4 cellular contexts compared by ENCODE assay signal in the genomic region with DNA sequence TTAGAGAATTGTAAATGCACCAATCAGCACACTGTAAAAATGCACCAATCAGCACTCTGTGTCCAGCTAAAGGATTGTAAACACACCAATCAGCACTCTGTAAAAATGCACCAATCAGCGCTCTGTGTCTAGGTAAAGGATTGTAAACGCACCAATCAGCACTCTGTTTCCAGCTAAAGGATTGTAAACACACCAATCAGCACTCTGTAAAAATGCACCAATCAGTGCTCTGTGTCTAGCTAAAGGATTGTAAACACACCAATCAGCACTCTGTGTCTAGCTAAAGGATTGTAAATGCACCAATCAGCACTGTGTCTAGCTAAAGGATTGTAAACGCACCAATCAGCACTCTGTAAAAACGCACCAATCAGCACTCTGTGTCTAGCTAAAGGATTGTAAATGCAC. TPM values are rescaled to one million over a fixed set of nuclear protein-coding genes. Genes with fewer than 3 reads are reported as not detected.
DNase-seq lines count a peak whose midpoint lies in the region; ATAC-seq, FAIRE-seq and TF ChIP-seq lines count a peak whose summit lies in the region.
"Not testable (repeated sequence)": the region's sequence is repeated elsewhere in the genome, so short reads cannot be mapped to it uniquely, and the experiment has no call there.

No MANE protein-coding gene starts in this region.

- H3K4me1 ChIP-seq in HCT116 (ENCODE audit: control insufficient read depth in 1 of 2, insufficient read depth in 2 of 2, low read length in 2 of 2): peaks cover 7 to 18% of the 10 kb centered on the region in 2 experiments
- H3K4me1 ChIP-seq in K562 (replicated peaks in 1 of 2; ENCODE audit: control insufficient read depth in 2 of 2, insufficient read depth in 2 of 2, low read length in 2 of 2); testis: not testable (repeated sequence)

- H3K9ac ChIP-seq in HCT116 (ENCODE audit: low read length); K562 (ENCODE audit: insufficient read depth in 1 of 2, low read depth in 2 of 2, low read length in 2 of 2): not testable (repeated sequence)

- not testable (repeated sequence) for H3K4me3 ChIP-seq in HCT116 (replicated peaks in 1 of 2; ENCODE audit: low read depth in 1 of 2, low read length in 2 of 2); K562; testis

- H3K4me1 Mint-ChIP-seq in T-helper 17 cell: not testable (repeated sequence)

- H3K9me3 ChIP-seq in HCT116 (ENCODE audit: control insufficient read depth in 1 of 2, insufficient read depth in 1 of 2, low read depth in 1 of 2, low read length in 2 of 2); T-helper 17 cell (ENCODE audit: control insufficient read depth, low read length, poor library complexity, severe bottlenecking); K562 (replicated peaks; ENCODE audit: control insufficient read depth, insufficient read depth, low read depth, low read length); testis: not testable (repeated sequence)

- 94% methylated on average over 4 of the region's 4 CpGs for WGBS in K562 (ENCODE audit: insufficient coverage, low coverage, missing lambda C conversion rate)
- WGBS in testis, 2 donors: 83 to 94% methylated on average over 4 of the region's 4 CpGs

- intact Hi-C loops in HCT116 (cut with micrococcal nuclease); K562 (cut with micrococcal nuclease); testis (cut with DNase I; ENCODE audit: low total_unique reads): not testable (repeated sequence)

- BruUV-seq in HCT116 (replicated peaks; lab: Mats Ljungman, UMichigan); K562 (replicated peaks; lab: Mats Ljungman, UMichigan): not testable (repeated sequence)

- H3K27ac Mint-ChIP-seq in T-helper 17 cell: peak overlapping the region; percentile 69

- DNase-seq in HCT116 (ENCODE audit: low read depth, low spot score); T-helper 17 cell; K562 (ENCODE audit: extremely low read depth in 1 of 4, low spot score in 3 of 4): not testable (repeated sequence)
- DNase-seq in testis: peak; percentile 27

- not testable (repeated sequence) for FAIRE-seq in K562 (lab: Jason Lieb, UNC)

- POLR2A ChIA-PET in HCT116 (lab: Charles Lee) (interaction anchor here (0.9 kb wide), 1 partner anchor 12 kb away, joined by 3 read pairs; a partner anchor contains a TSS), K562 (lab: Yijun Ruan, JAX) (interaction anchor here (1.3 to 8.1 kb wide), 3 partner anchors 12 to 59 kb away, joined by 3 to 112 read pairs (median 4); a partner anchor contains a TSS)

- RAD21 ChIA-PET in HCT116 (lab: Charles Lee; ENCODE audit: low non-redundant PET in 1 of 2, low total read pairs in 2 of 2, uncharacterized antibody in 2 of 2, unreplicated experiment in 2 of 2): not testable (repeated sequence)

- H3K36me3 Mint-ChIP-seq in T-helper 17 cell (ENCODE audit: low read depth): not testable (repeated sequence)

- not testable (repeated sequence) for ATAC-seq in HCT116, T-helper 17 cell, K562

- CTCF ChIA-PET in HCT116 (lab: Charles Lee); K562 (lab: Yijun Ruan, JAX; ENCODE audit: low intra/inter-chr PET ratio): not testable (repeated sequence)

- not testable (repeated sequence) for TF ChIP-seq EP300 in K562 (IDR thresholded peaks at IDR 0.05; ENCODE audit: low read length)

- H3K36me3 ChIP-seq in HCT116 (ENCODE audit: control insufficient read depth in 1 of 2, insufficient read depth in 2 of 2, low read length in 2 of 2); testis (ENCODE audit: low read depth, missing control alignments): not testable (repeated sequence)
- peaks cover 12% of the 10 kb centered on the region; the same call in 1 of the 3 replicates for H3K36me3 ChIP-seq in K562 (ENCODE audit: control insufficient read depth, insufficient read depth, low read length)

- H4K20me1 ChIP-seq in HCT116 (ENCODE audit: insufficient read depth); K562 (replicated peaks; ENCODE audit: control insufficient read depth, insufficient read depth, low read length): not testable (repeated sequence)

- H3K4me3 Mint-ChIP-seq in T-helper 17 cell: not testable (repeated sequence)

- TF ChIP-seq RAD21 in HCT116 (IDR thresholded peaks at IDR 0.05; ENCODE audit: low read depth); K562 (CRISPR knock-in tag; conservative IDR thresholded peaks at IDR 0.05 in 1 of 2, IDR thresholded peaks at IDR 0.05 in 1 of 2): not testable (repeated sequence)

- not testable (repeated sequence) for H3K4me2 ChIP-seq in HCT116 (ENCODE audit: low read length); K562 (ENCODE audit: insufficient read depth, low read length)

- TF ChIP-seq CTCF in HCT116 (IDR thresholded peaks at IDR 0.05 in 2 of 3, conservative IDR thresholded peaks at IDR 0.05 in 1 of 3; ENCODE audit: borderline replicate concordance in 1 of 3, insufficient read depth in 1 of 3, low read depth in 2 of 3, low read length in 2 of 3); K562 (IDR thresholded peaks at IDR 0.05 in 2 of 3, conservative IDR thresholded peaks at IDR 0.05 in 1 of 3; ENCODE audit: insufficient read depth in 2 of 3, low read depth in 1 of 3, low read length in 3 of 3); testis (IDR thresholded peaks at IDR 0.05): not testable (repeated sequence)

- not testable (repeated sequence) for H3K27ac ChIP-seq in HCT116 (ENCODE audit: low read depth, low read length); K562 (ENCODE audit: extremely low read depth, low read depth, low read length); testis

- in situ Hi-C loops in K562 (cut with MboI): not testable (repeated sequence)

- H3K9me2 ChIP-seq in HCT116 (ENCODE audit: insufficient read depth): not testable (repeated sequence)

- not testable (repeated sequence) for H2AFZ ChIP-seq in HCT116 (ENCODE audit: low read depth, low read length, poor library complexity, severe bottlenecking); K562 (ENCODE audit: low read depth, low read length)

- not testable (repeated sequence) for H3K9me1 ChIP-seq in K562 (ENCODE audit: control insufficient read depth, insufficient read depth, low read length)

- H3K79me2 ChIP-seq in HCT116 (ENCODE audit: insufficient read depth, low read length); K562 (ENCODE audit: control insufficient read depth, insufficient read depth, low read length): not testable (repeated sequence)

- not testable (repeated sequence) for H3K27me3 ChIP-seq in HCT116 (ENCODE audit: insufficient read depth, low read length); K562 (ENCODE audit: control insufficient read depth in 2 of 2, insufficient read depth in 2 of 2, low read length in 2 of 2); testis

- not testable (repeated sequence) for TF ChIP-seq POLR2A in HCT116 (IDR thresholded peaks at IDR 0.05; ENCODE audit: borderline replicate concordance, extremely low read depth, insufficient read depth, insufficient read length); K562 (conservative IDR thresholded peaks at IDR 0.05); testis (IDR thresholded peaks at IDR 0.05)

- H3K27me3 Mint-ChIP-seq in T-helper 17 cell: not testable (repeated sequence)

RNA-seq across cellular contexts. Expression of a gene that starts 1.0 kb away (rescaled TPM):
- total RNA-seq in HCT116 (2021; ENCODE audit: unreplicated experiment): 1.2 TPM
- polyA plus RNA-seq in HCT116 (2012): 0.45 and 1.5 TPM in 2 replicates
- 1 to 10 TPM in 1 of 2 donors, under 1 TPM in 1; 0.86 to 1.5 TPM for total RNA-seq in T-helper 17 cell
- 11.2 and 18.1 TPM in 2 replicates for total RNA-seq in K562 (2011; cell fraction: chromatin; rRNA removed; ENCODE audit: low replicate concordance)
- total RNA-seq in K562 (2011; cell fraction: nucleolus; rRNA removed): 6.3 and 7.5 TPM in 2 replicates
- 12.2 and 23.7 TPM in 2 replicates for total RNA-seq in K562 (2011; cell fraction: nucleoplasm; rRNA removed)
- 3.9 and 5.6 TPM in 2 replicates for total RNA-seq in K562 (2014; rRNA removed)
- total RNA-seq in K562 (2014; rRNA removed; fragmentation: Illumina TruSeq; extraction: Trizol): 7.1 and 7.6 TPM in 2 replicates
- total RNA-seq in K562 (2015; rRNA removed; fragmentation: Illumina TruSeq; extraction: Trizol): 3.5 and 5.6 TPM in 2 replicates
- total RNA-seq in K562 (2021): 3.4 and 4.7 TPM in 2 replicates
- 10.5 and 11.1 TPM in 2 replicates for polyA plus RNA-seq in K562 (2011; rRNA removed)
- 2.8 and 6.0 TPM in 2 replicates for polyA plus RNA-seq in K562 (2011; cell fraction: cytosol; rRNA removed)
- 8.4 and 12.4 TPM in 2 replicates for polyA plus RNA-seq in K562 (2011; cell fraction: nucleus; rRNA removed)
- 4.4 and 7.8 TPM in 2 replicates for polyA plus RNA-seq in K562 (2012)
- 5.0 and 5.6 TPM in 2 replicates for polyA plus RNA-seq in K562 (2014; fragmentation: Illumina TruSeq; extraction: Trizol)
- polyA plus RNA-seq in K562 (2014; fragmentation: Nextera tagmentation; extraction: Ambion mirVana): 1 to 10 TPM; 5.2 to 7.1 TPM
- polyA plus RNA-seq in K562 (2014; rRNA removed): 4.7 and 10.9 TPM in 2 replicates
- 5.1 and 5.3 TPM in 2 replicates for polyA minus RNA-seq in K562 (2011; rRNA and poly(A)+ RNA removed)
- polyA minus RNA-seq in K562 (2011; cell fraction: cytosol; rRNA and poly(A)+ RNA removed): 2.7 and 3.0 TPM in 2 replicates
- polyA minus RNA-seq in K562 (2011; cell fraction: nucleus; rRNA and poly(A)+ RNA removed): 3.4 and 5.1 TPM in 2 replicates
- total RNA-seq in testis: 1 to 10 TPM; 3.0 to 5.6 TPM
- 5.9 TPM for polyA plus RNA-seq in testis (ENCODE audit: insufficient read depth, low read depth, low replicate concordance)

RNA-seq across cellular contexts. Expression of a gene that starts 12.6 kb away (rescaled TPM):
- total RNA-seq in HCT116 (2021; ENCODE audit: unreplicated experiment): 49.7 TPM
- polyA plus RNA-seq in HCT116 (2012): 64.4 and 73.8 TPM in 2 replicates
- total RNA-seq in T-helper 17 cell: 10 to 100 TPM; 13.7 to 15.8 TPM
- 99.2 and 293 TPM in 2 replicates for total RNA-seq in K562 (2011; cell fraction: chromatin; rRNA removed; ENCODE audit: low replicate concordance)
- total RNA-seq in K562 (2011; cell fraction: nucleolus; rRNA removed): 97.4 and 123 TPM in 2 replicates
- total RNA-seq in K562 (2011; cell fraction: nucleoplasm; rRNA removed): 210 and 247 TPM in 2 replicates
- 20.2 and 23.4 TPM in 2 replicates for total RNA-seq in K562 (2014; rRNA removed)
- 39.5 and 41.2 TPM in 2 replicates for total RNA-seq in K562 (2014; rRNA removed; fragmentation: Illumina TruSeq; extraction: Trizol)
- 28.5 and 31.9 TPM in 2 replicates for total RNA-seq in K562 (2015; rRNA removed; fragmentation: Illumina TruSeq; extraction: Trizol)
- 23.9 and 27.2 TPM in 2 replicates for total RNA-seq in K562 (2021)
- polyA plus RNA-seq in K562 (2011; rRNA removed): 149 and 177 TPM in 2 replicates
- polyA plus RNA-seq in K562 (2011; cell fraction: cytosol; rRNA removed): 21.1 and 78.8 TPM in 2 replicates
- polyA plus RNA-seq in K562 (2011; cell fraction: nucleus; rRNA removed): 36.0 and 74.0 TPM in 2 replicates
- 43.9 and 45.3 TPM in 2 replicates for polyA plus RNA-seq in K562 (2012)
- polyA plus RNA-seq in K562 (2014; fragmentation: Illumina TruSeq; extraction: Trizol): 24.6 and 30.3 TPM in 2 replicates
- 10 to 100 TPM; 21.0 to 28.6 TPM for polyA plus RNA-seq in K562 (2014; fragmentation: Nextera tagmentation; extraction: Ambion mirVana)
- 20.2 and 23.1 TPM in 2 replicates for polyA plus RNA-seq in K562 (2014; rRNA removed)
- 153 and 215 TPM in 2 replicates for polyA minus RNA-seq in K562 (2011; rRNA and poly(A)+ RNA removed)
- polyA minus RNA-seq in K562 (2011; cell fraction: cytosol; rRNA and poly(A)+ RNA removed): 47.5 and 48.9 TPM in 2 replicates
- polyA minus RNA-seq in K562 (2011; cell fraction: nucleus; rRNA and poly(A)+ RNA removed): 39.4 and 94.5 TPM in 2 replicates
- 10 to 100 TPM; 19.0 to 20.2 TPM for total RNA-seq in testis
- polyA plus RNA-seq in testis (ENCODE audit: insufficient read depth, low read depth, low replicate concordance): 28.1 TPM

RNA-seq across cellular contexts. Expression of a gene that starts 58.6 kb away (rescaled TPM):
- 25.4 TPM for total RNA-seq in HCT116 (2021; ENCODE audit: unreplicated experiment)
- polyA plus RNA-seq in HCT116 (2012): 10.6 and 13.8 TPM in 2 replicates
- 10 to 100 TPM; 41.3 to 50.5 TPM for total RNA-seq in T-helper 17 cell
- total RNA-seq in K562 (2011; cell fraction: chromatin; rRNA removed; ENCODE audit: low replicate concordance): 52.4 and 77.2 TPM in 2 replicates
- 34.7 and 34.9 TPM in 2 replicates for total RNA-seq in K562 (2011; cell fraction: nucleolus; rRNA removed)
- 43.2 and 55.2 TPM in 2 replicates for total RNA-seq in K562 (2011; cell fraction: nucleoplasm; rRNA removed)
- total RNA-seq in K562 (2014; rRNA removed): 43.1 and 52.8 TPM in 2 replicates
- 51.2 and 60.1 TPM in 2 replicates for total RNA-seq in K562 (2014; rRNA removed; fragmentation: Illumina TruSeq; extraction: Trizol)
- total RNA-seq in K562 (2015; rRNA removed; fragmentation: Illumina TruSeq; extraction: Trizol): 53.9 and 57.2 TPM in 2 replicates
- 44.9 and 48.8 TPM in 2 replicates for total RNA-seq in K562 (2021)
- polyA plus RNA-seq in K562 (2011; rRNA removed): 63.0 and 79.9 TPM in 2 replicates
- 35.8 and 44.3 TPM in 2 replicates for polyA plus RNA-seq in K562 (2011; cell fraction: cytosol; rRNA removed)
- 38.9 and 42.5 TPM in 2 replicates for polyA plus RNA-seq in K562 (2011; cell fraction: nucleus; rRNA removed)
- 32.6 and 42.6 TPM in 2 replicates for polyA plus RNA-seq in K562 (2012)
- 51.0 and 59.4 TPM in 2 replicates for polyA plus RNA-seq in K562 (2014; fragmentation: Illumina TruSeq; extraction: Trizol)
- 10 to 100 TPM; 33.5 to 75.3 TPM for polyA plus RNA-seq in K562 (2014; fragmentation: Nextera tagmentation; extraction: Ambion mirVana)
- 52.6 and 53.2 TPM in 2 replicates for polyA plus RNA-seq in K562 (2014; rRNA removed)
- 67.4 and 78.0 TPM in 2 replicates for polyA minus RNA-seq in K562 (2011; rRNA and poly(A)+ RNA removed)
- 22.3 and 34.4 TPM in 2 replicates for polyA minus RNA-seq in K562 (2011; cell fraction: cytosol; rRNA and poly(A)+ RNA removed)
- 32.2 and 57.6 TPM in 2 replicates for polyA minus RNA-seq in K562 (2011; cell fraction: nucleus; rRNA and poly(A)+ RNA removed)
- total RNA-seq in testis: 10 to 100 TPM; 57.6 to 66.4 TPM
- polyA plus RNA-seq in testis (ENCODE audit: insufficient read depth, low read depth, low replicate concordance): 35.7 TPM

RNA-seq across cellular contexts. Expression of a gene that starts 58.7 kb away (rescaled TPM):
- total RNA-seq in HCT116 (2021; ENCODE audit: unreplicated experiment) (17.5 TPM), T-helper 17 cell (10 to 100 TPM; 12.5 to 13.4 TPM), K562 (2014; rRNA removed) (3.2 and 4.2 TPM in 2 replicates), K562 (2014; rRNA removed; fragmentation: Illumina TruSeq; extraction: Trizol) (9.5 and 10.3 TPM in 2 replicates), K562 (2015; rRNA removed; fragmentation: Illumina TruSeq; extraction: Trizol) (8.8 and 9.2 TPM in 2 replicates), K562 (2021) (6.1 and 7.2 TPM in 2 replicates), testis (10 to 100 TPM; 28.7 to 42.0 TPM)
- polyA plus RNA-seq in HCT116 (2012): 13.0 and 15.8 TPM in 2 replicates
- total RNA-seq in K562 (2011; cell fraction: chromatin; rRNA removed; ENCODE audit: low replicate concordance): 7.2 and 16.9 TPM in 2 replicates
- 4.2 and 5.0 TPM in 2 replicates for total RNA-seq in K562 (2011; cell fraction: nucleolus; rRNA removed)
- total RNA-seq in K562 (2011; cell fraction: nucleoplasm; rRNA removed): 7.0 and 8.5 TPM in 2 replicates
- polyA plus RNA-seq in K562 (2011; rRNA removed) (18.5 and 21.5 TPM in 2 replicates), K562 (2014; fragmentation: Illumina TruSeq; extraction: Trizol) (9.3 and 9.5 TPM in 2 replicates), K562 (2014; fragmentation: Nextera tagmentation; extraction: Ambion mirVana) (10 to 100 TPM; 14.4 to 16.9 TPM), K562 (2014; rRNA removed) (6.0 and 8.7 TPM in 2 replicates), testis (ENCODE audit: insufficient read depth, low read depth, low replicate concordance) (65.1 TPM)
- polyA plus RNA-seq in K562 (2011; cell fraction: cytosol; rRNA removed): 12.7 and 14.0 TPM in 2 replicates
- polyA plus RNA-seq in K562 (2011; cell fraction: nucleus; rRNA removed): 22.0 and 24.2 TPM in 2 replicates
- polyA plus RNA-seq in K562 (2012): 16.3 and 22.4 TPM in 2 replicates
- polyA minus RNA-seq in K562 (2011; rRNA and poly(A)+ RNA removed): 13.6 and 17.0 TPM in 2 replicates
- polyA minus RNA-seq in K562 (2011; cell fraction: cytosol; rRNA and poly(A)+ RNA removed): 4.3 and 5.7 TPM in 2 replicates
- polyA minus RNA-seq in K562 (2011; cell fraction: nucleus; rRNA and poly(A)+ RNA removed): 6.5 and 8.6 TPM in 2 replicates
